In the genomic region with DNA sequence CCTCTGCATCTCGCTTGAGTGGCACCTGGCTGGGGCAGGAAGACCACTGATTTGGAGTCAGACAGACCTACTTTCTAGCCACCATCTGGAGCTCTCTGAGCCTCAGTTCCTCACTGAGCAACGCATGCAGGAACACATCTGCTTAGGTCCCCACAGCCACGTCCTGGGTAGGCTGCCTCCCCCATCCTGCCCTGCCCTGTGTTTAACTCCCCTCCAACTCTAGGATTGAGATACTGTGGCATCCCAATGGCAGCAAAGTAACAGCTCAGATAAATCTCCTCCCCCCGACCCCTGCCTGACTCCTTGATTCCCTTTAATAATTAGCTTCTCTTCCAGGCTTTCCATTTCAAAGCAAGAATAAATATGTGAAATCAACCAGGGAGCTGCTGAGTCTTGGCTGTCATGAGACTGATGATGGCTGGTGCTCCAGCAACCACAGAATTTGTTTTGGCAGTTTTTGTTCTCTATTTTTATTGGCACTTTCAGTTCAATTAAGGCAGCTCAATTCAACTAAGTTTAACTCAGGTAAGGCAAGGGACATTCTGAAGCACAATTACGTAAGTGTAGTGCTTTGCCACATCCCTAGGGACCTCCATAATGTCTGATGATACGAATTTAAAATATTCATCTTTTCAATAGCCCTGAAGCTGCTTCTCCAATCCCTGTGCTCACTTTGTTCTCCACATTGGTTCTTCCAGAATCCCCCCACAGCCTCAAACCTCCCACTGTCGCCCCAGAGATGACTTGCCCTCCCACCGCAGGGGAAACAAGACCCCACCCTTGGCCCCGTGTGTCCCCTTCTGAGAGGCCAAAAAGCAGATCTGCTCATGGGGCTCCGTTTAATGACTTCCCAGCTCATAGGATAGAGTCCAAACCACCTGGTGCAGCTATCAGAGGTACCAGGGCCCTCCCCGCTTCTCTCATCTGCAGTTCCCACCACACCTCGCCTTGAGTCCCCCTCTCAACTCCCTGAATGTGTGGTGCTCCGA, we compare ENCODE assay signal across 9 cellular contexts. TPM values are rescaled to one million over a fixed set of nuclear protein-coding genes. Genes with fewer than 3 reads are reported as not detected.
DNase-seq lines count a peak whose midpoint lies in the region; ATAC-seq and TF ChIP-seq lines count a peak whose summit lies in the region.
"Had no signal": no experiment of that assay in that cellular context is flagged by ENCODE, and none has a peak within 500 bp of the region (broad histone marks: within the 10 kb centered on the region; RNA-seq: fewer than 3 reads in every experiment).

No MANE protein-coding gene starts in this region.

- WGBS in hepatocyte (ENCODE audit: low lambda C conversion rate, missing lambda C conversion rate) = 82% methylated on average over 13 of the region's 13 CpGs

- no peak overlapping the region for H3K4me2 ChIP-seq in hepatocyte

- H3K36me3 ChIP-seq in ascending aorta (no peaks in the 10 kb centered on the region), hepatocyte (replicated peaks; ENCODE audit: insufficient read depth, low read depth) (no peaks in the 10 kb centered on the region)

- H3K9me3 ChIP-seq in ascending aorta (no peaks in the 10 kb centered on the region), hepatocyte (ENCODE audit: low read depth) (no peaks in the 10 kb centered on the region)

- no peak overlapping the region for H3K4me3 ChIP-seq in Jurkat, Clone E6-1 (ENCODE audit: low read length)
- no peak overlapping the region for H3K4me3 ChIP-seq in ascending aorta
- H3K4me3 ChIP-seq in hepatocyte = no peak overlapping the region

- intact Hi-C loops in sciatic nerve (cut with DNase I) (no loop called here), ascending aorta (cut with DNase I) (no loop called here)

- peak; percentile 77 for DNase-seq in Jurkat, Clone E6-1 (ENCODE audit: low read depth, low spot score)
- DNase-seq in sciatic nerve (ENCODE audit: low spot score) = no peak
- DNase-seq in ascending aorta (ENCODE audit: low spot score in 2 of 2) = no peak
- DNase-seq in RKO (ENCODE audit: low spot score) = no peak
- DNase-seq in hepatocyte (ENCODE audit: low spot score) = no peak
- DNase-seq: amniotic stem cell had no signal

- H3K27ac ChIP-seq in ascending aorta (peak overlapping the region in 1 of 2 donors; percentile 7), hepatocyte (no peak overlapping the region)
- H3K27ac ChIP-seq: HL-60 had no signal

- H3K27me3 ChIP-seq in ascending aorta = no peaks in the 10 kb centered on the region
- H3K27me3 ChIP-seq in hepatocyte = no peaks in the 10 kb centered on the region

- peak; percentile 73 for ATAC-seq in GM18909 (IDR thresholded peaks at IDR 0.05; ENCODE audit: poor library complexity, unreplicated experiment)
- ATAC-seq in HG02588 (IDR thresholded peaks at IDR 0.05; ENCODE audit: unreplicated experiment) = peak; percentile 62
- ATAC-seq in sciatic nerve = peak; percentile 26

- H4K20me1 ChIP-seq in hepatocyte (ENCODE audit: insufficient read depth, poor library complexity, severe bottlenecking) = no peaks in the 10 kb centered on the region

- H3K4me1 ChIP-seq in ascending aorta = peaks cover 0 to 3% of the 10 kb centered on the region in 2 donors
- no peaks in the 10 kb centered on the region for H3K4me1 ChIP-seq in hepatocyte (ENCODE audit: insufficient read depth)

- H3K9me2 ChIP-seq in hepatocyte (replicated peaks; ENCODE audit: insufficient read depth) = no peaks in the 10 kb centered on the region

- no peak overlapping the region for H2AFZ ChIP-seq in hepatocyte

- H3K79me2 ChIP-seq in hepatocyte = no peaks in the 10 kb centered on the region

- TF ChIP-seq CTCF in ascending aorta (IDR thresholded peaks at IDR 0.05) = no peak
- no peak for TF ChIP-seq CTCF in hepatocyte (IDR thresholded peaks at IDR 0.05; ENCODE audit: poor library complexity)

RNA-seq across cellular contexts. Expression of a gene that starts 58.2 kb away (rescaled TPM):
- polyA plus RNA-seq in Jurkat, Clone E6-1 (2012; ENCODE audit: insufficient read depth, insufficient read length) = 0.21 TPM
- total RNA-seq in sciatic nerve (0.76 TPM), ascending aorta (not detected), hepatocyte (0.28 and 1.00 TPM in 2 replicates)
- 0.26 TPM in 1 of 2 replicates, not detected in the other for polyA plus RNA-seq in hepatocyte
